In the genomic region with DNA sequence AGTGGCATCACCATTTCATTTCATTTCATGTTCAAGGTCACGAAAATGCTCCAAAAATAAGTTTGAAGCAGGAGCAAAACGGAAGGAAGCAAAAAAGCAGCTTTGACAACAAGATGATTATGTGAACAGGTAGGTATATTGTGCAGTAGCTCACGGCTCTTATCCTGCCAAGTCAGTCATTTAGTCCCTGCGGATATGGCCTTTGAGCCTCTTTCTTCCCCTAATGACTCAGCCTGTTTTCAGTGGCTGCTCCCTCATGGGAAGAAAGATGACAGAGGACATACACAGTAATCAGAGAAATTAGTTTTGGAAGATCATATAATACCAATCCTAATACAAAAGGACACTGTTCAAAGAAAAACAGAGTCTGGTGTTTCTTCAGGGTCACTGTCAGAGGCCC, we compare ENCODE assay signal across 1 cellular context.
TF ChIP-seq lines count a peak whose summit lies in the region.

No MANE protein-coding gene starts in this region.

TF ChIP-seq in GM23338, 12 proteins besides CTCF, POLR2A, EP300 and RAD21 (continued from another document):
- no peak for TF ChIP-seq ZNF462 (CRISPR knock-in tag; IDR thresholded peaks at IDR 0.05)
TF ChIP-seq in GM23338: peak in this region for 0.
